In the genomic region with DNA sequence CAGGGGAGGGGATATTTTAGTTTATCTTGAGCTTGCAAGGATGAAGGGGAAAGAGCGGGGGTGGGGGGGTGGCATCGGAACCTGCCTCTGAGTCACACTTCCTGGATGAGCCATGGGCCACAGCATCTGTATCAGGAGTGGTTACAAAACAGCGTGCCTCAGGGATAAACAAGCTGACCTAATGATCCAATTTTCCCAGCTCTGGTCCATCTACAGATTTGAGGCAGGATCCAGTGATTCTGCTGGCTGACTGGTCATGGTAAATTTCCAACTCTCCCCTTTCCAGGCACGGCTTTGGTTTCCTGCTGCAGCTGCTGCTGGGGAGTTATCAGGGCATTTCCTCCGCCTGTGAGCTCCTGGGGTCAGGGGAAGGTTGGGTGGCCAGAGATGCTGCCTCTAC, we compare ENCODE assay signal across 9 cellular contexts. TPM values are rescaled to one million over a fixed set of nuclear protein-coding genes. Genes with fewer than 3 reads are reported as not detected.
A peak's percentile ranks its signal among the peaks of the same experiment; 100 is the strongest.
DNase-seq lines count a peak whose midpoint lies in the region; ATAC-seq, FAIRE-seq and TF ChIP-seq lines count a peak whose summit lies in the region.
"Had no signal": no experiment of that assay in that cellular context is flagged by ENCODE, and none has a peak within 500 bp of the region (broad histone marks: within the 10 kb centered on the region; RNA-seq: fewer than 3 reads in every experiment).

No MANE protein-coding gene starts in this region.

- H3K27me3 ChIP-seq in H1 (replicated peaks in 1 of 4; ENCODE audit: control insufficient read depth in 3 of 4, extremely low read depth in 1 of 4, insufficient read depth in 3 of 4, low read length in 3 of 4) (peaks cover 0 to 5% (median under 1%) of the 10 kb centered on the region in 4 experiments; a peak in 4 of 7 replicates), sigmoid colon (no peaks in the 10 kb centered on the region)

- H4K8ac ChIP-seq in H1 (ENCODE audit: extremely low read depth, insufficient read depth, low read length): no peak overlapping the region

- H3K27ac ChIP-seq in H1 (ENCODE audit: low read depth, low read length): no peak overlapping the region
- H3K27ac ChIP-seq in sigmoid colon: peak overlapping the region in 3 of 4 donors; percentile 29 to 40 (median 34)
- H3K27ac ChIP-seq: VCaP had no signal

- no peak overlapping the region for H3K4me2 ChIP-seq in H1 (ENCODE audit: insufficient read depth in 1 of 2, low read depth in 2 of 2, low read length in 2 of 2)

- CTCF ChIA-PET in WTC11 (lab: Charles Lee) (interaction anchor here (1.1 to 1.6 kb wide), 2 partner anchors 111 to 135 kb away, joined by 3 to 7 read pairs; no protein-coding TSS in a partner anchor), H1 (lab: Charles Lee; ENCODE audit: partially characterized antibody) (interaction anchor here (0.6 to 1.7 kb wide), 14 partner anchors 8 to 170 kb away, joined by 3 to 7 read pairs (median 4); no protein-coding TSS in a partner anchor)

- no peak overlapping the region for H2BK12ac ChIP-seq in H1 (ENCODE audit: low read depth, low read length)

- H3K36me3 Mint-ChIP-seq in WTC11 (peaks cover 9% of the 10 kb centered on the region), chondrocyte (ENCODE audit: low read depth) (peaks cover 1% of the 10 kb centered on the region)

- no peak for ATAC-seq in WTC11
- no peak for ATAC-seq in GM18519 (IDR thresholded peaks at IDR 0.05; ENCODE audit: low FRiP score, unreplicated experiment)

- H3K4me1 ChIP-seq in H1 (replicated peaks in 1 of 4; ENCODE audit: control insufficient read depth in 3 of 4, insufficient read depth in 4 of 4, low read length in 3 of 4): peaks cover 0 to 17% (median 4%) of the 10 kb centered on the region in 4 experiments; a peak in 5 of 7 replicates
- peaks cover 0 to 8% (median 6%) of the 10 kb centered on the region in 4 donors for H3K4me1 ChIP-seq in sigmoid colon

- no peak overlapping the region for H2BK120ac ChIP-seq in H1 (replicated peaks; ENCODE audit: low read depth, low read length)

- H3K27me3 Mint-ChIP-seq in WTC11 (ENCODE audit: low read depth): peaks cover 13% of the 10 kb centered on the region
- no peaks in the 10 kb centered on the region for H3K27me3 Mint-ChIP-seq in chondrocyte (ENCODE audit: low read depth)

- no peak overlapping the region for H2BK15ac ChIP-seq in H1 (ENCODE audit: low read length)

- no peak for TF ChIP-seq POLR2A in H1 (IDR thresholded peaks at IDR 0.05; ENCODE audit: control extremely low read depth in 1 of 2, low read depth in 2 of 2, low read length in 2 of 2)
- TF ChIP-seq POLR2A in sigmoid colon (IDR thresholded peaks at IDR 0.05): no peak

- H4K91ac ChIP-seq in H1 (replicated peaks; ENCODE audit: insufficient read length, low read length): no peak overlapping the region

- 83% methylated on average over 4 of the region's 5 CpGs; no CpG with 5 or more reads in 1 of the 2 experiments for WGBS in H1 (ENCODE audit: extremely low coverage in 1 of 2, insufficient coverage in 1 of 2, insufficient read length in 1 of 2, insufficient replicate concordance in 2 of 2, low coverage in 1 of 2, low lambda C conversion rate in 2 of 2, missing lambda C conversion rate in 1 of 2), 2 experiments
- WGBS in sigmoid colon, 2 donors: 33 to 73% methylated on average over 5 of the region's 5 CpGs

- H3K9me3 Mint-ChIP-seq in WTC11 (peaks cover 27% of the 10 kb centered on the region), chondrocyte (ENCODE audit: low read depth) (peaks cover 19% of the 10 kb centered on the region)

- H2AK5ac ChIP-seq in H1 (ENCODE audit: low read depth, low read length): no peak overlapping the region

- no peaks in the 10 kb centered on the region for H3K79me2 ChIP-seq in H1 (ENCODE audit: control insufficient read depth in 1 of 2, insufficient read depth in 2 of 2, low read length in 2 of 2)

- POLR2A ChIA-PET in WTC11 (lab: Charles Lee) (interaction anchor here (0.6 kb wide), 1 partner anchor 13 kb away, joined by 6 read pairs; no protein-coding TSS in a partner anchor), H1 (lab: Charles Lee; ENCODE audit: partially characterized antibody) (no interaction called here)

- H3K36me3 ChIP-seq in H1 (ENCODE audit: control insufficient read depth in 2 of 4, insufficient read depth in 4 of 4, low read length in 3 of 4) (no peaks in the 10 kb centered on the region), sigmoid colon (no peaks in the 10 kb centered on the region)

- no peak overlapping the region for H2BK5ac ChIP-seq in H1 (ENCODE audit: low read depth, low read length)

- no peak overlapping the region for H3K18ac ChIP-seq in H1 (ENCODE audit: extremely low read depth, low read length)

- H3K4me3 Mint-ChIP-seq in WTC11 (no peak overlapping the region), chondrocyte (ENCODE audit: unreplicated experiment) (no peak overlapping the region)

- H3K9ac ChIP-seq in H1 (replicated peaks in 1 of 4; ENCODE audit: extremely low read depth in 1 of 4, low read depth in 3 of 4, low read length in 3 of 4): peak overlapping the region in 1 of 4 experiments; percentile 21; a peak in 1 of 7 replicates

- no peak overlapping the region for H3K14ac ChIP-seq in H1 (ENCODE audit: insufficient read length)

- H3K4me1 Mint-ChIP-seq in WTC11 (peaks cover 20% of the 10 kb centered on the region), chondrocyte (ENCODE audit: low read depth) (peaks cover 6% of the 10 kb centered on the region)

- TF ChIP-seq EP300 in H1 (IDR thresholded peaks at IDR 0.05; ENCODE audit: borderline replicate concordance in 1 of 2, low read depth in 2 of 2, low read length in 2 of 2) (no peak), sigmoid colon (IDR thresholded peaks at IDR 0.05) (no peak)

- H3K9me3 ChIP-seq in H1 (ENCODE audit: insufficient read depth in 2 of 2, low read depth in 1 of 2, low read length in 1 of 2): peaks cover 3 to 4% of the 10 kb centered on the region in 2 experiments; a peak in 2 of 4 replicates
- H3K9me3 ChIP-seq in sigmoid colon: no peaks in the 10 kb centered on the region

- H3K27ac Mint-ChIP-seq in WTC11 (no peak overlapping the region), chondrocyte (ENCODE audit: unreplicated experiment) (no peak overlapping the region)

- DNase-seq in HS-5 (ENCODE audit: low read depth) (peak; percentile 96), WTC11 (ENCODE audit: low spot score) (no peak), H1 (ENCODE audit: low read depth in 1 of 2, low spot score in 2 of 2) (no peak), sigmoid colon (peak; percentile 86), NCI-H82 treated with DMSO at 0.1 percent for 48 hours (lab: John Stamatoyannopoulos, UW; ENCODE audit: unreplicated experiment) (no peak), chondrocyte (ENCODE audit: low spot score) (no peak), NCI-H2171 (lab: John Stamatoyannopoulos, UW) (no peak)

- 0 out of 2 replicates have a peak overlapping the region, but pooled peaks have one; percentile 57 for H2BK20ac ChIP-seq in H1 (ENCODE audit: low read length)

- intact Hi-C loops in sigmoid colon (cut with DNase I): no loop called here

- no peak overlapping the region for H3K4me3 ChIP-seq in H1 (ENCODE audit: extremely low read depth in 1 of 4, insufficient read depth in 2 of 4, low read depth in 3 of 4, low read length in 4 of 4)
- no peak overlapping the region for H3K4me3 ChIP-seq in sigmoid colon

- peaks cover 3% of the 10 kb centered on the region; the same call in 1 of the 2 replicates for H3K23me2 ChIP-seq in H1 (ENCODE audit: low read depth, low read length)

- TF ChIP-seq CTCF in WTC11 (IDR thresholded peaks at IDR 0.05) (no peak), H1 (IDR thresholded peaks at IDR 0.05; ENCODE audit: control extremely low read depth in 1 of 3, insufficient read depth in 1 of 3, low read depth in 1 of 3, low read length in 3 of 3) (no peak), sigmoid colon (IDR thresholded peaks at IDR 0.05) (no peak), chondrocyte (IDR thresholded peaks at IDR 0.05) (no peak)

- H3K56ac ChIP-seq in H1 (replicated peaks; ENCODE audit: insufficient read length, low read depth, low read length): no peak overlapping the region

- H2AFZ ChIP-seq in H1 (ENCODE audit: low read length): peak overlapping the region; percentile 79; the same call in 1 of the 2 replicates

- no peaks in the 10 kb centered on the region for H3K79me1 ChIP-seq in H1 (ENCODE audit: low read depth, low read length)

- no peak overlapping the region for H3K4ac ChIP-seq in H1 (replicated peaks; ENCODE audit: insufficient read length, low read depth, low read length)

- no peak overlapping the region for H4K5ac ChIP-seq in H1 (ENCODE audit: insufficient read length, low read depth, low read length)

- no peak for FAIRE-seq in H1 (lab: Jason Lieb, UNC)

- no peak for TF ChIP-seq RAD21 in H1 (IDR thresholded peaks at IDR 0.05 in 1 of 2, conservative IDR thresholded peaks at IDR 0.05 in 1 of 2; ENCODE audit: low read depth in 2 of 2, low read length in 2 of 2)

- no peak overlapping the region for H3K23ac ChIP-seq in H1 (ENCODE audit: insufficient read length)

- no peaks in the 10 kb centered on the region for H4K20me1 ChIP-seq in H1 (replicated peaks in 1 of 2; ENCODE audit: control insufficient read depth in 1 of 2, insufficient read depth in 2 of 2, low read length in 2 of 2)

TF ChIP-seq in H1, 55 proteins besides CTCF, POLR2A, EP300 and RAD21:
- TF ChIP-seq CHD2 (IDR thresholded peaks at IDR 0.05; ENCODE audit: low read length): no peak

RNA-seq across cellular contexts. Expression of a gene that starts 4.8 kb away (rescaled TPM):
- 10.5 to 12.4 TPM (median 11.8 TPM) in 3 replicates for total RNA-seq in WTC11 (2021)
- total RNA-seq in H1 (2021; fragmentation: NEBNext Ultra II Directional; extraction: Animal tissue kit (Norgen Biotek cat#: 25700)): 8.6 and 8.7 TPM in 2 replicates
- polyA plus RNA-seq in H1 (2011; rRNA removed): 5.8 and 11.5 TPM in 2 replicates
- polyA plus RNA-seq in H1 (2011; cell fraction: cytosol; rRNA removed): 5.9 TPM
- polyA plus RNA-seq in H1 (2011; cell fraction: nucleus; rRNA removed): 9.7 TPM
- 4.4 to 8.2 TPM (median 6.6 TPM) in 4 replicates for polyA plus RNA-seq in H1 (2012, experiment 1 of 2)
- 6.9 TPM for polyA plus RNA-seq in H1 (2012, experiment 2 of 2)
- polyA plus RNA-seq in H1 (2013, experiment 1 of 2): 7.8 TPM
- polyA plus RNA-seq in H1 (2013, experiment 2 of 2): 8.1 TPM
- polyA minus RNA-seq in H1 (2011; rRNA and poly(A)+ RNA removed): 2.1 and 2.6 TPM in 2 replicates
- 4.3 TPM for polyA minus RNA-seq in H1 (2011; cell fraction: cytosol; rRNA and poly(A)+ RNA removed)
- 3.9 TPM for polyA minus RNA-seq in H1 (2011; cell fraction: nucleus; rRNA and poly(A)+ RNA removed)
- total RNA-seq in sigmoid colon: 10 to 100 TPM; 27.7 to 46.0 (median 34.2) TPM
- polyA plus RNA-seq in sigmoid colon: 100 to 1,000 TPM in 2 of 3 donors, 10 to 100 TPM in 1; 67.9 to 115 (median 110) TPM
- 18.7 to 44.0 TPM (median 19.3 TPM) in 3 replicates for total RNA-seq in chondrocyte

Comparison
In these comparisons a context has a peak if more than half of its experiments do, and no peak if none do; other contexts are left out.
1. DNase-seq: peak in HS-5 (single experiment) and sigmoid colon (single experiment); none in WTC11 (single experiment), H1 (0 of 2), NCI-H82 treated with DMSO at 0.1 percent for 48 hours (single experiment), chondrocyte (single experiment) and NCI-H2171 (single experiment).